In the genomic region with DNA sequence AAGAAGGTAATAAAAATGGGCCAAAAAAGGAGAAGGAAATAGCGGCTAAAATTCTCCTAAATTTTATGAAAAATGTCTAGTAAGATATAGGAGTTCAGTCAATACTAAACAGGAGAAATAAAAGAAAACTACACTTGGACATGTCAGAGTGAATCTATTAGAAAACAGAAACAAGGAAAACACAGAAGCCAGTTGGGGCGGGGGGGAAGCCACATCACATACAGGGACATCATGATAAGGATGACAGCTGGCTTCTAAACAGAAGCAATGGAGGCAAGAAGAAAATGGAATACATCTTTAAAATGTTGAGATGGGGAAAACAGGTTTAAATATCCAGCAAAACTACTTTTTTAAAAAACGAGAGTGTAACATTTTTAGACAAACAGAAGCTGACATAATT, we compare ENCODE assay signal across 29 cellular contexts.
"Had no signal": no experiment of that assay in that cellular context is flagged by ENCODE, and none has a peak within 500 bp of the region (broad histone marks: within the 10 kb centered on the region; RNA-seq: fewer than 3 reads in every experiment).

No MANE protein-coding gene starts in this region.

- H3K4me1 ChIP-seq: esophagus squamous epithelium, gastroesophageal sphincter, heart right ventricle had no signal

- H3K9me3 ChIP-seq: esophagus squamous epithelium, gastroesophageal sphincter had no signal

- ATAC-seq: activated CD8-positive, alpha-beta T cell treated with anti-CD3 and anti-CD28 coated beads for 36 hours; activated T-cell treated with anti-CD3 and anti-CD28 coated beads, Interleukin-2, amount 50 U/mL, for 4 hours; effector memory CD8-positive, alpha-beta T cell; gastroesophageal sphincter; heart right ventricle had no signal

- H3K27ac Mint-ChIP-seq: activated CD8-positive, alpha-beta T cell treated with anti-CD3 and anti-CD28 coated beads for 36 hours; activated naive CD8-positive, alpha-beta T cell; activated T-helper 17 cell treated with anti-CD3 and anti-CD28 coated beads, Interleukin-2, amount 50 U/mL, for 72 hours had no signal

- FAIRE-seq: astrocyte, bronchial epithelial cell, endothelial cell of umbilical vein had no signal

- DNase-seq: activated CD4-positive, alpha-beta T cell treated with anti-CD3 and anti-CD28 coated beads for 1 hour; activated CD4-positive, alpha-beta T cell treated with anti-CD3 and anti-CD28 coated beads for 4 hours; activated CD4-positive, alpha-beta T cell treated with anti-CD3 and anti-CD28 coated beads, Interleukin-2, amount 50 U/mL, for 1 hour; activated CD4-positive, alpha-beta T cell treated with anti-CD3 and anti-CD28 coated beads, Interleukin-2, amount 50 U/mL, for 48 hours; activated CD8-positive, alpha-beta memory T cell treated with anti-CD3 and anti-CD28 coated beads for 24 hours; activated CD8-positive, alpha-beta T cell treated with anti-CD3 and anti-CD28 coated beads for 36 hours; activated effector memory CD4-positive, alpha-beta T cell treated with Interleukin-2 at 50 U/mL for 16 hours; activated gamma-delta T cell treated with Interleukin-2 at 50 U/mL for 16 hours; activated naive CD4-positive, alpha-beta T cell treated with anti-CD3 and anti-CD28 coated beads, Interleukin-2, amount 50 U/mL, for 16 hours; activated naive CD4-positive, alpha-beta T cell treated with Interleukin-2 at 50 U/mL for 16 hours; activated T-cell treated with anti-CD3 and anti-CD28 coated beads, Interleukin-2, amount 50 U/mL, for 4 hours; amniotic stem cell; anterior cingulate cortex; brain microvascular endothelial cell; cortex of kidney; dermis blood vessel endothelial cell; effector CD4-positive, alpha-beta T cell; effector memory CD8-positive, alpha-beta T cell; esophagus squamous epithelium; foreskin melanocyte; heart right ventricle; T-helper 2 cell had no signal

- H3K36me3 ChIP-seq: brain microvascular endothelial cell, esophagus squamous epithelium, gastroesophageal sphincter, heart right ventricle had no signal

- H3K4me1 Mint-ChIP-seq: activated T-helper 17 cell treated with anti-CD3 and anti-CD28 coated beads, Interleukin-2, amount 50 U/mL, for 72 hours had no signal

- H3K4me3 ChIP-seq: esophagus squamous epithelium, gastroesophageal sphincter, heart right ventricle had no signal

- H3K27me3 ChIP-seq: brain microvascular endothelial cell, esophagus squamous epithelium, gastroesophageal sphincter, heart right ventricle had no signal

- H3K4me3 Mint-ChIP-seq: activated CD8-positive, alpha-beta T cell treated with anti-CD3 and anti-CD28 coated beads for 36 hours; activated naive CD8-positive, alpha-beta T cell; activated T-cell treated with anti-CD3 and anti-CD28 coated beads, Interleukin-2, amount 50 U/mL, for 4 hours; activated T-helper 17 cell treated with anti-CD3 and anti-CD28 coated beads, Interleukin-2, amount 50 U/mL, for 72 hours; effector memory CD8-positive, alpha-beta T cell had no signal

- H3K27ac ChIP-seq: brain microvascular endothelial cell, epithelial cell of prostate, esophagus squamous epithelium, gastroesophageal sphincter, heart right ventricle had no signal

- H3K27me3 Mint-ChIP-seq: activated CD8-positive, alpha-beta T cell treated with anti-CD3 and anti-CD28 coated beads for 36 hours; activated naive CD8-positive, alpha-beta T cell; activated T-helper 17 cell treated with anti-CD3 and anti-CD28 coated beads, Interleukin-2, amount 50 U/mL, for 72 hours; effector memory CD8-positive, alpha-beta T cell had no signal
